Comparison of ENCODE assay signal across 14 cellular contexts in genomic region chr10:2081501-2081900, GRCh38.
DNase-seq lines count a peak whose midpoint lies in the region; ATAC-seq, FAIRE-seq and TF ChIP-seq lines count a peak whose summit lies in the region.
"Had no signal": no experiment of that assay in that cellular context is flagged by ENCODE, and none has a peak within 500 bp of the region (broad histone marks: within the 10 kb centered on the region; RNA-seq: fewer than 3 reads in every experiment).

No MANE protein-coding gene starts in this region.

- no peaks in the 10 kb centered on the region for H3F3A ChIP-seq in SK-N-SH (replicated peaks; ENCODE audit: insufficient read depth)

- H3K27me3 ChIP-seq in K562 (ENCODE audit: control insufficient read depth in 2 of 2, insufficient read depth in 2 of 2, low read length in 2 of 2) (no peaks in the 10 kb centered on the region; a peak in 1 of 5 replicates), lower lobe of right lung (ENCODE audit: low read depth) (no peaks in the 10 kb centered on the region), gastrocnemius medialis (no peaks in the 10 kb centered on the region), SK-N-SH (ENCODE audit: insufficient read depth) (no peaks in the 10 kb centered on the region)
- H3K27me3 ChIP-seq in CD4-positive, alpha-beta memory T cell (ENCODE audit: insufficient read depth, low read length) = no peaks in the 10 kb centered on the region
- H3K27me3 ChIP-seq: vagina had no signal

- H3K4me1 Mint-ChIP-seq in CD4-positive, alpha-beta memory T cell = no peaks in the 10 kb centered on the region

- H3K36me3 Mint-ChIP-seq in CD4-positive, alpha-beta memory T cell = no peaks in the 10 kb centered on the region

- TF ChIP-seq RAD21 in K562 (CRISPR knock-in tag; conservative IDR thresholded peaks at IDR 0.05 in 1 of 2, IDR thresholded peaks at IDR 0.05 in 1 of 2) (no peak), SK-N-SH (IDR thresholded peaks at IDR 0.05; ENCODE audit: low read length) (no peak)

- CTCF ChIA-PET in K562 (lab: Yijun Ruan, JAX; ENCODE audit: low intra/inter-chr PET ratio) (no interaction called here), SK-N-SH (lab: Yijun Ruan, JAX) (no interaction called here)
- CTCF ChIA-PET in CD4-positive, alpha-beta memory T cell (lab: Charles Lee; ENCODE audit: partially characterized antibody) = no interaction called here

- POLR2A ChIA-PET in K562 (lab: Yijun Ruan, JAX) = no interaction called here
- POLR2A ChIA-PET in CD4-positive, alpha-beta memory T cell (lab: Charles Lee; ENCODE audit: partially characterized antibody) = no interaction called here
- POLR2A ChIA-PET in SK-N-SH (lab: Yijun Ruan, JAX) = no interaction called here

- H3K9ac ChIP-seq in K562 (ENCODE audit: insufficient read depth in 1 of 2, low read depth in 2 of 2, low read length in 2 of 2) (no peak overlapping the region), SK-N-SH (no peak overlapping the region)

- H3K27ac ChIP-seq in K562 (ENCODE audit: extremely low read depth, low read depth, low read length) (no peak overlapping the region), lower lobe of right lung (no peak overlapping the region), gastrocnemius medialis (no peak overlapping the region), SK-N-SH (ENCODE audit: low read depth in 2 of 2, low read length in 1 of 2) (no peak overlapping the region)
- H3K27ac ChIP-seq in CD4-positive, alpha-beta memory T cell (ENCODE audit: low read depth, low read length) = no peak overlapping the region
- H3K27ac ChIP-seq: HL-60, vagina had no signal

- TF ChIP-seq CTCF in K562 (IDR thresholded peaks at IDR 0.05 in 2 of 3, conservative IDR thresholded peaks at IDR 0.05 in 1 of 3; ENCODE audit: insufficient read depth in 2 of 3, low read depth in 1 of 3, low read length in 3 of 3) (no peak), lower lobe of right lung (IDR thresholded peaks at IDR 0.05) (no peak), gastrocnemius medialis (IDR thresholded peaks at IDR 0.05 in 4 of 5, conservative IDR thresholded peaks at IDR 0.05 in 1 of 5) (no peak), SK-N-SH (IDR thresholded peaks at IDR 0.05) (no peak)

- no peak for FAIRE-seq in K562 (lab: Jason Lieb, UNC)
- FAIRE-seq: GM12892 had no signal

- in situ Hi-C loops in K562 (cut with MboI) = no loop called here
- in situ Hi-C loops in gastrocnemius medialis (cut with MboI; ENCODE audit: low sequenced_read_pairs in 4 of 4) = no loop called here

- no peak overlapping the region for H3K4me3 Mint-ChIP-seq in CD4-positive, alpha-beta memory T cell

- H3K4me3 ChIP-seq in K562 (no peak overlapping the region), lower lobe of right lung (no peak overlapping the region), gastrocnemius medialis (no peak overlapping the region), SK-N-SH (ENCODE audit: low read depth in 2 of 2, low read length in 1 of 2) (no peak overlapping the region)
- no peak overlapping the region for H3K4me3 ChIP-seq in CD4-positive, alpha-beta memory T cell (ENCODE audit: low read length in 2 of 2)
- H3K4me3 ChIP-seq: mucosa of descending colon, vagina had no signal

- H2AFZ ChIP-seq in K562 (ENCODE audit: low read depth, low read length) (no peak overlapping the region), SK-N-SH (ENCODE audit: low read depth) (no peak overlapping the region)

- no peaks in the 10 kb centered on the region for H3K36me3 ChIP-seq in K562 (ENCODE audit: control insufficient read depth, insufficient read depth, low read length)
- no peaks in the 10 kb centered on the region for H3K36me3 ChIP-seq in lower lobe of right lung
- H3K36me3 ChIP-seq in CD4-positive, alpha-beta memory T cell (ENCODE audit: insufficient read depth, low read length) = no peaks in the 10 kb centered on the region
- H3K36me3 ChIP-seq in gastrocnemius medialis = no peaks in the 10 kb centered on the region
- no peaks in the 10 kb centered on the region for H3K36me3 ChIP-seq in SK-N-SH (replicated peaks in 1 of 2; ENCODE audit: control insufficient read depth in 1 of 2, insufficient read depth in 2 of 2, low read length in 1 of 2)
- H3K36me3 ChIP-seq: vagina had no signal

- no peak overlapping the region for H3K4me2 ChIP-seq in K562 (ENCODE audit: insufficient read depth, low read length)
- H3K4me2 ChIP-seq in SK-N-SH = no peak overlapping the region

- TF ChIP-seq EP300 in K562 (IDR thresholded peaks at IDR 0.05; ENCODE audit: low read length) = no peak
- no peak for TF ChIP-seq EP300 in SK-N-SH (IDR thresholded peaks at IDR 0.05; ENCODE audit: borderline replicate concordance in 1 of 2, low read depth in 1 of 2, low read length in 1 of 2)

- H3K27me3 Mint-ChIP-seq in CD4-positive, alpha-beta memory T cell = peaks cover 2 to 4% of the 10 kb centered on the region in 2 donors

- no peak for TF ChIP-seq POLR2A in K562 (conservative IDR thresholded peaks at IDR 0.05)
- TF ChIP-seq POLR2A in gastrocnemius medialis (IDR thresholded peaks at IDR 0.05) = no peak

- no peaks in the 10 kb centered on the region for H4K20me1 ChIP-seq in K562 (replicated peaks; ENCODE audit: control insufficient read depth, insufficient read depth, low read length)
- H4K20me1 ChIP-seq in SK-N-SH (ENCODE audit: insufficient read depth) = no peaks in the 10 kb centered on the region

- peak; percentile 36 for ATAC-seq in GM18502 (IDR thresholded peaks at IDR 0.05; ENCODE audit: poor library complexity, unreplicated experiment)
- peak; percentile 63 for ATAC-seq in HG02870 (IDR thresholded peaks at IDR 0.05; ENCODE audit: unreplicated experiment)
- ATAC-seq in K562 = peak; percentile 38; the same call in 2 of the 3 replicates
- peak; percentile 37 to 49 for ATAC-seq in lower lobe of right lung
- no peak for ATAC-seq in gastrocnemius medialis
- ATAC-seq: mucosa of descending colon had no signal

- intact Hi-C loops in K562 (cut with micrococcal nuclease) (no loop called here), lower lobe of right lung (cut with DNase I) (no loop called here), gastrocnemius medialis (cut with DNase I; ENCODE audit: low total_unique reads) (no loop called here)
- intact Hi-C loops in CD4-positive, alpha-beta memory T cell (cut with micrococcal nuclease) = no loop called here

- DNase-seq in K562 (ENCODE audit: extremely low read depth in 1 of 4, low spot score in 3 of 4) = peak in 1 of 4 experiments; percentile 3
- DNase-seq in lower lobe of right lung = no peak
- DNase-seq in NCI-H146 (lab: John Stamatoyannopoulos, UW) = no peak
- DNase-seq in CD4-positive, alpha-beta memory T cell = no peak
- no peak for DNase-seq in gastrocnemius medialis
- no peak for DNase-seq in SK-N-SH
- DNase-seq: DMS153; mucosa of descending colon; stimulated activated CD4-positive, alpha-beta T cell treated with anti-CD3 and anti-CD28 coated beads, Interleukin-1b, Interleukin-23, amount 100 ng/mL, for 48 hours had no signal

- H3K4me1 ChIP-seq in K562 (replicated peaks in 1 of 2; ENCODE audit: control insufficient read depth in 2 of 2, insufficient read depth in 2 of 2, low read length in 2 of 2) (no peaks in the 10 kb centered on the region), lower lobe of right lung (no peaks in the 10 kb centered on the region), gastrocnemius medialis (no peaks in the 10 kb centered on the region), SK-N-SH (ENCODE audit: control insufficient read depth in 1 of 2, insufficient read depth in 2 of 2, low read depth in 1 of 2, low read length in 1 of 2) (no peaks in the 10 kb centered on the region)
- H3K4me1 ChIP-seq in CD4-positive, alpha-beta memory T cell (ENCODE audit: insufficient read depth, low read length) = no peaks in the 10 kb centered on the region
- H3K4me1 ChIP-seq: vagina had no signal

- WGBS in K562 (ENCODE audit: insufficient coverage, low coverage, missing lambda C conversion rate) = 0% methylated on average over 3 of the region's 3 CpGs
- 20% methylated on average over 3 of the region's 3 CpGs for WGBS in SK-N-SH (ENCODE audit: low lambda C conversion rate)

- no peaks in the 10 kb centered on the region for H3K9me1 ChIP-seq in K562 (ENCODE audit: control insufficient read depth, insufficient read depth, low read length)

- no TSS peak for BruUV-seq in K562 (replicated peaks; lab: Mats Ljungman, UMichigan)

- peak overlapping the region in 1 of 7 donors; percentile 48 for H3K27ac Mint-ChIP-seq in CD4-positive, alpha-beta memory T cell

- H3K79me2 ChIP-seq in K562 (ENCODE audit: control insufficient read depth, insufficient read depth, low read length) (no peaks in the 10 kb centered on the region), SK-N-SH (ENCODE audit: insufficient read depth) (no peaks in the 10 kb centered on the region)

- no peaks in the 10 kb centered on the region for H3K9me2 ChIP-seq in SK-N-SH

- H3K9me3 ChIP-seq in K562 (replicated peaks; ENCODE audit: control insufficient read depth, insufficient read depth, low read depth, low read length) (no peaks in the 10 kb centered on the region), lower lobe of right lung (no peaks in the 10 kb centered on the region), gastrocnemius medialis (no peaks in the 10 kb centered on the region), SK-N-SH (peaks cover 4% of the 10 kb centered on the region; the same call in 1 of the 2 replicates)
- H3K9me3 ChIP-seq in CD4-positive, alpha-beta memory T cell (ENCODE audit: control insufficient read depth in 1 of 2, low read length in 2 of 2) = no peaks in the 10 kb centered on the region
- H3K9me3 ChIP-seq: vagina had no signal

- H3K9me3 Mint-ChIP-seq in CD4-positive, alpha-beta memory T cell = peaks cover 0 to 3% (median 0%) of the 10 kb centered on the region in 8 donors

TF ChIP-seq in K562, 482 proteins besides CTCF, POLR2A, EP300 and RAD21 (continues in another document):
- TF ChIP-seq TAF9B (IDR thresholded peaks at IDR 0.05; ENCODE audit: partially characterized antibody) (no peak), NR1H2 (CRISPR knock-in tag; IDR thresholded peaks at IDR 0.05) (no peak), ZNF274 (IDR thresholded peaks at IDR 0.05; ENCODE audit: borderline replicate concordance, low read depth, low read length) (no peak)

TF ChIP-seq in SK-N-SH, 30 proteins besides CTCF, POLR2A, EP300 and RAD21:
- no peak for TF ChIP-seq USF1 (IDR thresholded peaks at IDR 0.05; ENCODE audit: borderline replicate concordance, low read depth)

Comparison
In these comparisons a context has a peak if more than half of its experiments do, and no peak if none do; other contexts are left out.
1. ATAC-seq: peak in GM18502 (single experiment), HG02870 (single experiment), K562 (single experiment) and lower lobe of right lung (2 of 2); none in gastrocnemius medialis (0 of 2).